In the genomic region with DNA sequence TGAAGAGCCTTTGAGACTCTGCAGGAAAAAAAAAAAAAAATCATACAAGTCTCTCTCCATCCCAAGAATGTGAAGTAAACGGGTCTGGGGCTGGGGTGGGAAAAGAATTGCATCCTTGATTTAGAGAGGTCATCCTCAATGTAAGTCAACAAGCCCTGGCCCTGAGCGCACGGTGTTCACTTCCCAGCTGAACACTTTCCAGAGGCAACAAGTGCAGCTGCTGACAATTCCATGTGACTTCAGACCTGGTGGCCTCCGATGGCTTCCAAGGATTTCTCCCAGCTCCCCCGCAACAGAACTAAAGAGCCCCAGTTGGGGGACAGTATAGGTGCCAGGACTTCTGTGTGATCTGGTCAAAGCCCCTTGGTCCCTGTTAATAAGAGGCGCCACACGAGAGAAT, we compare ENCODE assay signal across 1 cellular context.
TF ChIP-seq lines count a peak whose summit lies in the region.

No MANE protein-coding gene starts in this region.

TF ChIP-seq in HepG2, 621 proteins besides CTCF, POLR2A, EP300 and RAD21:
- TF ChIP-seq CEBPG (CRISPR knock-in tag; IDR thresholded peaks at IDR 0.05) (no peak), ZBTB38 (CRISPR knock-in tag; IDR thresholded peaks at IDR 0.05) (peak; percentile 40; the same call in 1 of the 2 replicates), RXRB (CRISPR knock-in tag; IDR thresholded peaks at IDR 0.05; ENCODE audit: borderline replicate concordance) (no peak)
